Comparison of ENCODE assay signal across 1 cellular context in the genomic region with DNA sequence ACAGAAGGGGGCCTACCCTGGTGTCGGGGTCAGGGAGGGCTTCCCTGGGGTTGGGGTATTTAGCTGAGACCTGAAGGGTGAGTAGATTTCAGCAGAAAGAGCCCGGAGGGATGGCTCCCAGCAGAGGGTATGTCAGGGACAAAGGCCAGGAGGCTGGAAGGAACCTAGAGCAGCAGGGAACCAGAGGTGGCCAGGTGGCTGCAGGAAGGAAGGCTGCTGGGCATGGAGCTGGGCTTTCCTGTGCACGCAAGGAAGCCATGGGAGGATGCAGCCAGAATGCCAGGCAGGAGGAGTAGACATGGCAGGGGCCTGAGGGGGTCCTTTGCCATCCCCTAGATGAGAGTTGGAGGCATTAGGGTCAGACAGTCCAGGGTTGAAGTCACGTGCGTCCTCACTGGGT.
TF ChIP-seq lines count a peak whose summit lies in the region.

No MANE protein-coding gene starts in this region.

TF ChIP-seq in WTC11, 78 proteins besides CTCF, POLR2A, EP300 and RAD21:
- TF ChIP-seq NFYB (CRISPR knock-in tag; conservative IDR thresholded peaks at IDR 0.05; ENCODE audit: low read depth): no peak
- TF ChIP-seq SMAD4 (CRISPR knock-in tag; IDR thresholded peaks at IDR 0.05): no peak
- TF ChIP-seq, protein P1, sequence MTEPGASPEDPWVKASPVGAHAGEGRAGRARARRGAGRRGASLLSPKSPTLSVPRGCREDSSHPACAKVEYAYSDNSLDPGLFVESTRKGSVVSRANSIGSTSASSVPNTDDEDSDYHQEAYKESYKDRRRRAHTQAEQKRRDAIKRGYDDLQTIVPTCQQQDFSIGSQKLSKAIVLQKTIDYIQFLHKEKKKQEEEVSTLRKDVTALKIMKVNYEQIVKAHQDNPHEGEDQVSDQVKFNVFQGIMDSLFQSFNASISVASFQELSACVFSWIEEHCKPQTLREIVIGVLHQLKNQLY (CRISPR knock-in tag; IDR thresholded peaks at IDR 0.05): no peak
- TF ChIP-seq SOX15 (CRISPR knock-in tag; IDR thresholded peaks at IDR 0.05): no peak
